In the genomic region with DNA sequence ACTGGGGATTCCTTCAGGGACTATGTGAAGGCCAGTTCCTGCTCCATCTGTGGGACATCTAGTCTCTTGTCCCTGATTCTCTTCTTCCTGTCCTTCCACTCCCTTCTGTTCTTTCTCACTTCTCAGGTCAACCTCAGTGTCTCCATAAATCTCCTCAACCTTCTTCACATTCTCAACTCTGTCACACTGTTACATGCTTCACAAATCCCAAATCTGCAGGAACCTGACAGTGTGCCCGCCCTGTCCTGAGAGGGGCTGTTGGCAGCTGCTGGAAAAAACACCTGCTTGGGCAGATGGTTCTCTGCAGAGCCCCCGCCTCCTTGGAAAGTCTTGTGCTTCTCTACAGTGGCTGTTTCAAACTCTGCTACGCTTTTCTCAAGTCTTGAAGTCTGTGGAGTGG, we compare ENCODE assay signal across 27 cellular contexts.
"Had no signal": no experiment of that assay in that cellular context is flagged by ENCODE, and none has a peak within 500 bp of the region (broad histone marks: within the 10 kb centered on the region; RNA-seq: fewer than 3 reads in every experiment).

No MANE protein-coding gene starts in this region.

- DNase-seq: activated B cell treated with CpG ODN at 0.5 μM for 24 hours; activated CD4-positive, alpha-beta memory T cell treated with anti-CD3 and anti-CD28 coated beads for 36 hours; activated CD4-positive, alpha-beta T cell treated with anti-CD3 and anti-CD28 coated beads for 4 hours; activated CD4-positive, alpha-beta T cell treated with anti-CD3 and anti-CD28 coated beads, Interleukin-2, amount 10 ng/mL, durations not matched to agents 24 days and 14 days; activated CD4-positive, alpha-beta T cell treated with anti-CD3 and anti-CD28 coated beads, Interleukin-2, amount 50 U/mL, for 1 hour; activated CD4-positive, alpha-beta T cell treated with anti-CD3 and anti-CD28 coated beads, Interleukin-2, amount 50 U/mL, for 4 hours; activated CD4-positive, CD25-positive, alpha-beta regulatory T cell treated with anti-CD3 and anti-CD28 coated beads, Interleukin-2, amount 50 U/mL, for 72 hours; activated CD8-positive, alpha-beta memory T cell treated with anti-CD3 and anti-CD28 coated beads, Interleukin-2, amount 50 U/mL, for 4 hours; activated CD8-positive, alpha-beta T cell treated with anti-CD3 and anti-CD28 coated beads for 36 hours; activated effector memory CD4-positive, alpha-beta T cell treated with anti-CD3 and anti-CD28 coated beads, Interleukin-2, amount 50 U/mL, for 16 hours; activated gamma-delta T cell treated with Interleukin-2 at 50 U/mL for 16 hours; activated naive CD4-positive, alpha-beta T cell; activated naive CD4-positive, alpha-beta T cell treated with anti-CD3 and anti-CD28 coated beads for 36 hours; activated naive CD4-positive, alpha-beta T cell treated with anti-CD3 and anti-CD28 coated beads, Interleukin-2, amount 50 U/mL, for 16 hours; activated naive CD8-positive, alpha-beta T cell treated with anti-CD3 and anti-CD28 coated beads for 36 hours; activated T-cell treated with anti-CD3 and anti-CD28 coated beads for 4 hours; activated T-cell treated with anti-CD3 and anti-CD28 coated beads, Interleukin-2, amount 50 U/mL, for 1 hour; activated T-cell treated with anti-CD3 and anti-CD28 coated beads, Interleukin-2, amount 50 U/mL, for 4 hours; activated T-cell treated with anti-CD3 and anti-CD28 coated beads, Interleukin-2, amount 50 U/mL, for 72 hours; adrenal gland; amniotic stem cell; aorta; body of pancreas; brain microvascular endothelial cell; central memory CD4-positive, alpha-beta T cell; T-helper 2 cell; T-helper 9 cell had no signal
